Comparison of ENCODE assay signal across 8 cellular contexts in genomic region chr7:150378853-150379589, GRCh38. TPM values are rescaled to one million over a fixed set of nuclear protein-coding genes. Genes with fewer than 3 reads are reported as not detected.
DNase-seq lines count a peak whose midpoint lies in the region; TF ChIP-seq lines count a peak whose summit lies in the region.

ZNF775 (plus strand) TSS chr7:150379330; CDS start chr7:150388471, 9,141 bp downstream.

- no peak for TF ChIP-seq CTCF in GM20000 (IDR thresholded peaks at IDR 0.05; ENCODE audit: extremely low read depth, missing control alignments)

- peak; percentile 98 for DNase-seq in COLO668 (lab: John Stamatoyannopoulos, UW; ENCODE audit: unreplicated experiment)
- DNase-seq in GM20000 (ENCODE audit: low spot score) = peak; percentile 100
- peak; percentile 100 for DNase-seq in HT-29 (ENCODE audit: low spot score)
- peak; percentile 58 for DNase-seq in NK-92 (lab: John Stamatoyannopoulos, UW; ENCODE audit: unreplicated experiment)
- peak; percentile 94 for DNase-seq in activated CD8-positive, alpha-beta memory T cell treated with anti-CD3 and anti-CD28 coated beads for 24 hours
- peak; percentile 87 for DNase-seq in effector CD8-positive, alpha-beta T cell (lab: John Stamatoyannopoulos, UW)
- DNase-seq in medulla oblongata (ENCODE audit: extremely low spot score) = peak; percentile 98
- peak; percentile 83 to 89 (median 85) for DNase-seq in stimulated activated CD4-positive, alpha-beta T cell treated with anti-CD3 and anti-CD28 coated beads, TNF-alpha, amount 100 ng/mL, for 4 hours (ENCODE audit: low read depth in 3 of 3)

RNA-seq across cellular contexts. Expression of gene ZNF775, which starts in this region (rescaled TPM):
- total RNA-seq in HT-29 (2014; rRNA removed; shearing (Covaris generic)) = 9.9 and 10.7 TPM in 2 replicates

Comparison
In these comparisons a context has a peak if more than half of its experiments do, and no peak if none do; other contexts are left out.
1. Peak in every context shown above with its lines: DNase-seq.